ENCODE assay signal across 12 cellular contexts in the genomic region with DNA sequence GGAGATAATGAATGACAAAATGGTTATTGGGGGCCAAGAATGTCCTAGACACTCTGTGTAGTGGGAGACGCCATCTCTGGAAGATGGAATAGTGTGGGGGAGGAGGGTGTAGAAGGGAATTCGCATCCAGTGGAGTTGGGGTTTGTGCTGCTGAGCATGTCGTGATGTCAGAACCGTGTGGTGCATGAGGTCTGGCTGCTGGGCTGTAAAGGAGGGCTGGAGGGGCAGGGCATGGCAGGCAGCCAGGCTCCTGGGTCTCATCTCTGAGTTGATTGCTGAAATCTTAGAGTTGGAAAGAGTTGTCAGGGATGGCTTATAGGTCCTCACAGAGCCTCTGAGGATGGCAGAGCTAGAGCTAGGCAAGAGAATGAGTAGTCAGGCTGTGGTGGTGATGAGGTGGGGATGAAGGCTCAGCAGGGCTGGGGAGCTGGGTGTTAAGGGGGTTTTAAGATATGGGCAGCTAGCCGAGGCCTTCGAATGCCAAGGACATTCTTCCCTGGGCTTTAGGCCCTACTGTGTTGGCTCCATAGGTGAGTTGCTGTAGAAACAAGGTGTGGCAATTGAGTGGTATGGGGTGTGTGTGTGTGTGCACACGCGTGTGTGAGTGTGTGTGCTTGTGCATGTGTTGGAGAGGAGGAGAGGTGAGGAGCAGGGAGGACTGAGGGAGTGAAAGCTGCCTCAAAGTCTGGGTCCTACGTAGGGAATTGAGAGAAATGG. TPM values are rescaled to one million over a fixed set of nuclear protein-coding genes. Genes with fewer than 3 reads are reported as not detected.
A peak's percentile ranks its signal among the peaks of the same experiment; 100 is the strongest.
DNase-seq lines count a peak whose midpoint lies in the region; ATAC-seq and TF ChIP-seq lines count a peak whose summit lies in the region.
"Had no signal": no experiment of that assay in that cellular context is flagged by ENCODE, and none has a peak within 500 bp of the region (broad histone marks: within the 10 kb centered on the region; RNA-seq: fewer than 3 reads in every experiment).

No MANE protein-coding gene starts in this region.

- H3K9me3 ChIP-seq in osteoblast (ENCODE audit: low read depth, low read length): no peaks in the 10 kb centered on the region
- H3K9me3 ChIP-seq in prostate gland: no peaks in the 10 kb centered on the region

- H2AFZ ChIP-seq in osteoblast (ENCODE audit: low read length): no peak overlapping the region

- in situ Hi-C loops in GM13977 (cut with MboI; ENCODE audit: low pct_unique_long_range_greater_than_20kb, low sequenced_read_pairs, unreplicated experiment): no loop called here

- H3K4me3 ChIP-seq in osteoblast (ENCODE audit: insufficient read depth, low read length) (no peak overlapping the region), prostate gland (no peak overlapping the region)

- H3K4me2 ChIP-seq in osteoblast (ENCODE audit: insufficient read depth, low read length): no peak overlapping the region

- H3K79me2 ChIP-seq in osteoblast (ENCODE audit: insufficient read depth, low read length): no peaks in the 10 kb centered on the region

- TF ChIP-seq CTCF in GM13977 (IDR thresholded peaks at IDR 0.05; ENCODE audit: extremely low read depth, insufficient read depth, missing control alignments) (no peak), osteoblast (IDR thresholded peaks at IDR 0.05; ENCODE audit: extremely low read depth, low read depth, low read length) (no peak), prostate gland (IDR thresholded peaks at IDR 0.05) (no peak)

- intact Hi-C loops in prostate gland (cut with DNase I): no loop called here

- no peaks in the 10 kb centered on the region for H4K20me1 ChIP-seq in osteoblast (ENCODE audit: insufficient read depth, low read length)

- no peak overlapping the region for H3K27ac ChIP-seq in osteoblast (ENCODE audit: low read depth, low read length)
- H3K27ac ChIP-seq in prostate gland: no peak overlapping the region

- WGBS in prostate gland: 78% methylated on average over 9 of the region's 9 CpGs

- TF ChIP-seq POLR2A in prostate gland (IDR thresholded peaks at IDR 0.05): no peak

- no peak for ATAC-seq in HG03095 (IDR thresholded peaks at IDR 0.05; ENCODE audit: unreplicated experiment)

- H3K4me1 ChIP-seq in osteoblast (ENCODE audit: insufficient read depth, low read length) (peaks cover 10% of the 10 kb centered on the region), prostate gland (replicated peaks) (peaks cover 7% of the 10 kb centered on the region)

- H3K36me3 ChIP-seq in osteoblast (ENCODE audit: insufficient read depth, low read length): peaks cover 12% of the 10 kb centered on the region
- H3K36me3 ChIP-seq in prostate gland: no peaks in the 10 kb centered on the region

- peaks cover 11% of the 10 kb centered on the region for H3K27me3 ChIP-seq in osteoblast (ENCODE audit: insufficient read depth, low read length)
- no peaks in the 10 kb centered on the region for H3K27me3 ChIP-seq in prostate gland (replicated peaks; ENCODE audit: insufficient read depth)

- DNase-seq in NCI-H82 (lab: John Stamatoyannopoulos, UW) (peak; percentile 64), NCI-H82 treated with DMSO at 0.1 percent for 48 hours (lab: John Stamatoyannopoulos, UW; ENCODE audit: unreplicated experiment) (no peak), GM13977 (ENCODE audit: low spot score) (peak; percentile 3), cerebellum (ENCODE audit: low spot score) (peak; percentile 54), osteoblast (ENCODE audit: insufficient read length, low spot score, missing footprints) (peak; percentile 67), prostate gland (ENCODE audit: low spot score) (no peak), HCEC 1CT (no peak)
- DNase-seq: NCI-H146 had no signal

RNA-seq across cellular contexts. Expression of gene PPFIA4, which starts 1.9 kb away (rescaled TPM):
- 47.6 TPM for total RNA-seq in cerebellum
- total RNA-seq in osteoblast: 8.0 and 10.9 TPM in 2 replicates
- total RNA-seq in prostate gland: 10 to 100 TPM in 1 of 2 donors, under 1 TPM in 1; 0.50 to 16.9 TPM

RNA-seq across cellular contexts. Expression of gene TMEM183A, which starts 21.1 kb away (rescaled TPM):
- 71.2 TPM for total RNA-seq in cerebellum
- total RNA-seq in osteoblast: 116 and 118 TPM in 2 replicates
- total RNA-seq in prostate gland: 10 to 100 TPM; 80.2 to 88.2 TPM

RNA-seq across cellular contexts. Expression of gene MYOG, which starts 57.6 kb away (rescaled TPM):
- not detected for total RNA-seq in cerebellum
- not detected in 2 replicates for total RNA-seq in osteoblast
- 1 to 10 TPM in 1 of 2 donors, not detected in 1; 4.4 TPM for total RNA-seq in prostate gland
- total RNA-seq: A673, Daoy, epithelial cell of proximal tubule had no signal

Comparison
In these comparisons a context has a peak if more than half of its experiments do, and no peak if none do; other contexts are left out.
1. DNase-seq: peak in NCI-H82 (single experiment), GM13977 (single experiment), cerebellum (single experiment) and osteoblast (single experiment); none in NCI-H82 treated with DMSO at 0.1 percent for 48 hours (single experiment), prostate gland (single experiment) and HCEC 1CT (single experiment).